ENCODE assay signal across 8 cellular contexts in the genomic region with DNA sequence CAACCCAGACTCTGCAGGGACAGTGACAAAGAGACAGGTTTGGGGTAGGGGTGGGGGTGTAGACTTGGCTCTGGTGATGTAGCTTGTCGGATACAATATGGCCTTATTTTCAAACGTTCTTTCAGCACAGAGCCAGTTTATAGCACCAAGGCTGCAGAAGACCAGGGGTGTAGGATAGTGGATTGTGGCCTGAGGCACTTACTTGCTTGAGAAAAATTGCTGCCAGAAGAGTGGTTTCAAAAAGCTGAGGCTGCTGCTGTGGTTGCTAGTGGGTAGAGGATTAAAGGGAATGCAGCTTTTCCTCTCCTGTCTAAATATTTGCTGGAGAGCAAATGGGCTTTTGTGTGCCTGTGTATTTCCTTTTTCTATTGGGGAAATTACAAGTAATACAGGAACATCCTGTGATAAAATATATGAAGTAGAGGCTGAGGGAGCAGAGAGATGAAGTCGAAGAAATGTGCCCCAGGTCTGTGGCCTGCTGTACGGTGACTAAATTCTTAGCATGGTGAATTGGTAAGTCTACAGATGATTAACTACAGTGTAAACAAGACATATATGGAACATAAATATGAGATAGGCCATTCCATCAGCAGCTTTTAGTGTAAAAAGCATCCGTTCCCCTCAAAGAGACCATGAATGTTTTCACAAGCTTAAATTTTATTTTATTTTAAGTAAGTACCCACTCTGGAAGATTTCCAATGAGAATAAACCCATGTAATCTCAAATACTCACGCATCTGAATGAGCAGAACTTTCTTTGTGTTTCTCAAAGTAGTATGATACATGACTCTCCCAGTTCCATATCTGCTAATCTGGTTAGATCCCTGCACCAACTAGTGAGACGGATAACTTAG.
DNase-seq lines count a peak whose midpoint lies in the region; ATAC-seq, FAIRE-seq and TF ChIP-seq lines count a peak whose summit lies in the region.

No MANE protein-coding gene starts in this region.

- ATAC-seq in A549, result peak; percentile 92 to 93
- ATAC-seq in GM19395 (IDR thresholded peaks at IDR 0.05; ENCODE audit: unreplicated experiment), result peak; percentile 52
- ATAC-seq in T-cell (replicated peaks in 1 of 4), result peak in 1 of 4 experiments; percentile 9
- no peak for ATAC-seq in GM21528 (IDR thresholded peaks at IDR 0.05; ENCODE audit: low FRiP score, unreplicated experiment)

- H3K9me3 ChIP-seq in A549 (no peaks in the 10 kb centered on the region), liver (ENCODE audit: control insufficient read depth in 4 of 4, low read length in 3 of 4) (no peaks in the 10 kb centered on the region)

- H3K36me3 ChIP-seq in liver (ENCODE audit: control insufficient read depth in 4 of 4, insufficient read depth in 3 of 4, low read depth in 1 of 4, low read length in 3 of 4), result no peaks in the 10 kb centered on the region

- H3K4me3 Mint-ChIP-seq in T-cell, result peak overlapping the region in 1 of 3 donors; percentile 61

- FAIRE-seq in A549 (lab: Jason Lieb, UNC), result no peak

- no peak for TF ChIP-seq POLR2A in A549 (IDR thresholded peaks at IDR 0.05; ENCODE audit: low read length)

- DNase-seq in A549 (ENCODE audit: low read depth in 1 of 2, low spot score in 1 of 2) (peak; percentile 14 to 44), T-cell (no peak), GM03348 (ENCODE audit: low spot score) (no peak)
- DNase-seq in stimulated activated CD4-positive, alpha-beta T cell treated with anti-CD3 and anti-CD28 coated beads, Interleukin-12 subunit alpha, Interleukin-12 subunit beta, amount 100 ng/mL, for 4 hours, result no peak
- no peak for DNase-seq in effector CD4-positive, alpha-beta T cell

- POLR2A ChIA-PET in A549 (lab: Yijun Ruan, JAX), result no interaction called here
- POLR2A ChIA-PET in T-cell (lab: Charles Lee), result interaction anchor here (0.6 to 1.0 kb wide), 2 partner anchors 71 to 100 kb away, joined by 4 to 5 read pairs; no protein-coding TSS in a partner anchor

- H3K4me3 ChIP-seq in A549, result no peak overlapping the region
- no peak overlapping the region for H3K4me3 ChIP-seq in liver (ENCODE audit: low read depth in 1 of 3, low read length in 3 of 3)

- peak overlapping the region; percentile 72 for H3K4me2 ChIP-seq in A549

- peaks cover 8% of the 10 kb centered on the region for H3K36me3 Mint-ChIP-seq in T-cell

- H3K27me3 Mint-ChIP-seq in T-cell, result no peaks in the 10 kb centered on the region

- H3K4me1 ChIP-seq in A549 (peaks cover 80% of the 10 kb centered on the region), liver (ENCODE audit: control insufficient read depth in 4 of 4, insufficient read depth in 4 of 4, low read length in 3 of 4) (peaks cover 4 to 51% (median 33%) of the 10 kb centered on the region in 4 donors)

- H3K27ac Mint-ChIP-seq in T-cell, result peak overlapping the region; percentile 83 to 88

- no peak for TF ChIP-seq RAD21 in A549 (conservative IDR thresholded peaks at IDR 0.05 in 1 of 2, IDR thresholded peaks at IDR 0.05 in 1 of 2)
- TF ChIP-seq RAD21 in liver (IDR thresholded peaks at IDR 0.05), result no peak

- TF ChIP-seq CTCF in A549 (IDR thresholded peaks at IDR 0.05), result no peak
- no peak for TF ChIP-seq CTCF in liver (IDR thresholded peaks at IDR 0.05; ENCODE audit: low read depth, low read length, missing input control)

- CTCF ChIA-PET in A549 (lab: Yijun Ruan, JAX) (interaction anchor here (1.2 to 1.7 kb wide), 3 partner anchors 8 to 114 kb away, joined by 3 to 7 read pairs (median 4); no protein-coding TSS in a partner anchor), T-cell (lab: Charles Lee) (no interaction called here)

- 1% methylated on average over 7 of the region's 7 CpGs for WGBS in A549 (ENCODE audit: missing lambda C conversion rate)
- WGBS in liver, result 48% methylated on average over 7 of the region's 7 CpGs

- H3K27ac ChIP-seq in A549 (peak overlapping the region; percentile 89 to 94), liver (ENCODE audit: low read depth in 1 of 2, low read length in 2 of 2) (peak overlapping the region; percentile 32 to 59)

- no peaks in the 10 kb centered on the region for H3K27me3 ChIP-seq in liver (ENCODE audit: control insufficient read depth in 4 of 4, insufficient read depth in 4 of 4, low read length in 3 of 4)

- peaks cover 55 to 62% (median 57%) of the 10 kb centered on the region in 3 donors for H3K4me1 Mint-ChIP-seq in T-cell

- H3K9ac ChIP-seq in liver (ENCODE audit: low read depth in 1 of 2, low read length in 2 of 2), result no peak overlapping the region

- no peak for TF ChIP-seq EP300 in A549 (IDR thresholded peaks at IDR 0.05)

- no peaks in the 10 kb centered on the region for H3K9me3 Mint-ChIP-seq in T-cell

TF ChIP-seq in A549, 52 proteins besides CTCF, POLR2A, EP300 and RAD21:
- TF ChIP-seq MAX (IDR thresholded peaks at IDR 0.05) (peak; percentile 16; the same call in 1 of the 2 replicates), GATA3 (IDR thresholded peaks at IDR 0.05; ENCODE audit: borderline replicate concordance) (no peak), JUN (IDR thresholded peaks at IDR 0.05) (0 out of 5 replicates have a peak, but pooled peaks have one; percentile 23 to 30)
TF ChIP-seq in A549: peak in this region for 2.

TF ChIP-seq in liver, 16 proteins besides CTCF, POLR2A, EP300 and RAD21:
- no peak for TF ChIP-seq HNF4G (IDR thresholded peaks at IDR 0.05)

Comparison
In these comparisons a context has a peak if more than half of its experiments do, and no peak if none do; other contexts are left out.
1. DNase-seq: peak in A549 (2 of 2); none in T-cell (0 of 34), stimulated activated CD4-positive, alpha-beta T cell treated with anti-CD3 and anti-CD28 coated beads, Interleukin-12 subunit alpha, Interleukin-12 subunit beta, amount 100 ng/mL, for 4 hours (single experiment), GM03348 (single experiment) and effector CD4-positive, alpha-beta T cell (single experiment).